In genomic region chr3:194482196-194482593, GRCh38 we compare ENCODE assay signal across 17 cellular contexts. TPM values are rescaled to one million over a fixed set of nuclear protein-coding genes. Genes with fewer than 3 reads are reported as not detected.
DNase-seq lines count a peak whose midpoint lies in the region; ATAC-seq, FAIRE-seq and TF ChIP-seq lines count a peak whose summit lies in the region.
"Had no signal": no experiment of that assay in that cellular context is flagged by ENCODE, and none has a peak within 500 bp of the region (broad histone marks: within the 10 kb centered on the region; RNA-seq: fewer than 3 reads in every experiment).

No MANE protein-coding gene starts in this region.

- H3K79me2 ChIP-seq in fibroblast of lung (ENCODE audit: control insufficient read depth, insufficient read depth, low read length) = peaks cover 89% of the 10 kb centered on the region

- CTCF ChIA-PET in A549 (lab: Yijun Ruan, JAX) = interaction anchor here (1.8 kb wide), 1 partner anchor 10 kb away, joined by 8 read pairs; no protein-coding TSS in a partner anchor
- CTCF ChIA-PET in RWPE1 (lab: Yijun Ruan, JAX) = no interaction called here

- TF ChIP-seq CTCF in A549 (IDR thresholded peaks at IDR 0.05) (no peak), RWPE1 (conservative IDR thresholded peaks at IDR 0.05; ENCODE audit: low read depth) (no peak), fibroblast of lung (conservative IDR thresholded peaks at IDR 0.05 in 1 of 2, IDR thresholded peaks at IDR 0.05 in 1 of 2; ENCODE audit: low read depth in 1 of 2, low read length in 2 of 2) (no peak), Peyer's patch (IDR thresholded peaks at IDR 0.05) (no peak)

- no peak for TF ChIP-seq RAD21 in A549 (conservative IDR thresholded peaks at IDR 0.05 in 1 of 2, IDR thresholded peaks at IDR 0.05 in 1 of 2)

- H3K9ac ChIP-seq in fibroblast of lung (ENCODE audit: insufficient read depth, low read length) = no peak overlapping the region

- H3K4me3 ChIP-seq in A549 (no peak overlapping the region), fibroblast of lung (replicated peaks in 1 of 4; ENCODE audit: control extremely low read depth in 1 of 4, insufficient read depth in 1 of 4, low read depth in 3 of 4, low read length in 4 of 4) (no peak overlapping the region), Peyer's patch (no peak overlapping the region)
- H3K4me3 ChIP-seq: ascending aorta had no signal

- H3K27me3 ChIP-seq in fibroblast of lung (ENCODE audit: control insufficient read depth, insufficient read depth, low read length) (no peaks in the 10 kb centered on the region), Peyer's patch (no peaks in the 10 kb centered on the region)
- H3K27me3 ChIP-seq: ascending aorta had no signal

- H4K20me1 ChIP-seq in fibroblast of lung (ENCODE audit: control insufficient read depth, extremely low read depth, insufficient read depth, low read length) = peaks cover 2% of the 10 kb centered on the region

- no peak for FAIRE-seq in A549 (lab: Jason Lieb, UNC)
- FAIRE-seq: G401.6, H1 had no signal

- H3K9me3 ChIP-seq in A549 (no peaks in the 10 kb centered on the region), fibroblast of lung (ENCODE audit: control insufficient read depth, insufficient read depth, low read depth, low read length) (no peaks in the 10 kb centered on the region), Peyer's patch (no peaks in the 10 kb centered on the region)
- H3K9me3 ChIP-seq: ascending aorta had no signal

- H3K4me2 ChIP-seq in A549 (peak overlapping the region; percentile 90), fibroblast of lung (ENCODE audit: extremely low read depth, insufficient read depth, low read length) (peak overlapping the region; percentile 41)

- H3K36me3 ChIP-seq in fibroblast of lung (ENCODE audit: control insufficient read depth, insufficient read depth, low read length) (peaks cover 2% of the 10 kb centered on the region), Peyer's patch (no peaks in the 10 kb centered on the region)
- H3K36me3 ChIP-seq: ascending aorta had no signal

- TF ChIP-seq POLR2A in A549 (IDR thresholded peaks at IDR 0.05; ENCODE audit: low read length) (no peak), Peyer's patch (IDR thresholded peaks at IDR 0.05) (no peak)

- peak overlapping the region; percentile 63 to 84 for H3K27ac ChIP-seq in A549
- peak overlapping the region; percentile 65 for H3K27ac ChIP-seq in RWPE1
- H3K27ac ChIP-seq in fibroblast of lung (ENCODE audit: insufficient read depth, low read length) = peak overlapping the region; percentile 59
- no peak overlapping the region for H3K27ac ChIP-seq in Peyer's patch

- H3K4me1 ChIP-seq in A549 (peaks cover 72% of the 10 kb centered on the region), fibroblast of lung (ENCODE audit: control insufficient read depth, extremely low read depth, insufficient read depth, low read length) (peaks cover 19% of the 10 kb centered on the region), Peyer's patch (peaks cover 0 to 22% (median 1%) of the 10 kb centered on the region in 4 donors)

- ATAC-seq in A549 = no peak
- no peak for ATAC-seq in HG03280 (IDR thresholded peaks at IDR 0.05; ENCODE audit: unreplicated experiment)

- 0% methylated on average over 1 of the region's 1 CpG for WGBS in A549 (ENCODE audit: missing lambda C conversion rate)

- no peak overlapping the region for H2AFZ ChIP-seq in fibroblast of lung (ENCODE audit: low read length)

- TF ChIP-seq EP300 in A549 (IDR thresholded peaks at IDR 0.05) = no peak

- no peak for DNase-seq in A549 (ENCODE audit: low read depth in 1 of 2, low spot score in 1 of 2)
- peak; percentile 36 for DNase-seq in EH (ENCODE audit: low read depth)
- DNase-seq in RWPE1 (ENCODE audit: low spot score) = no peak
- DNase-seq in fibroblast of lung (ENCODE audit: low read depth in 2 of 2) = no peak
- DNase-seq in NCI-H69 (lab: John Stamatoyannopoulos, UW) = no peak
- no peak for DNase-seq in NCI-H524 treated with DMSO at 0.1 percent for 48 hours (lab: John Stamatoyannopoulos, UW)
- DNase-seq in Peyer's patch = no peak
- DNase-seq: activated CD8-positive, alpha-beta memory T cell treated with anti-CD3 and anti-CD28 coated beads, Interleukin-2, amount 50 U/mL, for 48 hours; effector CD4-positive, alpha-beta T cell; NCI-H1105 treated with DMSO at 0.1 percent for 48 hours; RPMI8226; stimulated activated CD4-positive, alpha-beta T cell treated with anti-CD3 and anti-CD28 coated beads, Interleukin-4, amount 100 ng/mL, for 1 hour; stimulated activated naive CD4-positive, alpha-beta T cell had no signal

- POLR2A ChIA-PET in A549 (lab: Yijun Ruan, JAX) (no interaction called here), RWPE1 (lab: Yijun Ruan, JAX; ENCODE audit: low non-redundant PET) (no interaction called here)

TF ChIP-seq in A549, 52 proteins besides CTCF, POLR2A, EP300 and RAD21:
- TF ChIP-seq FOSL2 (IDR thresholded peaks at IDR 0.05) = no peak
- TF ChIP-seq FOSL2 (CRISPR knock-in tag; IDR thresholded peaks at IDR 0.05) = peak; percentile 48; the same call in 1 of the 2 replicates
- no peak for TF ChIP-seq TP53 (CRISPR knock-in tag; IDR thresholded peaks at IDR 0.05)
TF ChIP-seq in A549: peak in this region for 1.

RNA-seq across cellular contexts. Expression of gene ATP13A3, which starts 4.6 kb away (rescaled TPM):
- polyA plus RNA-seq in A549 (2011; rRNA removed) (84.5 and 102 TPM in 2 replicates), A549 (2017; fragmentation: RNase III; extraction: RNeasy Plus Mini Kit Qiagen cat#74134 plus additional on column Dnase treatment) (57.2 to 64.2 TPM (median 63.6 TPM) in 3 replicates), fibroblast of lung (169 and 285 TPM in 2 replicates)
- polyA plus RNA-seq in A549 (2012; cell fraction: cytosol; rRNA removed) = 13.5 and 14.2 TPM in 2 replicates
- polyA plus RNA-seq in A549 (2012; cell fraction: nucleus; rRNA removed) = 6.9 and 15.0 TPM in 2 replicates
- polyA minus RNA-seq in A549 (2011; rRNA and poly(A)+ RNA removed) = 53.0 and 57.1 TPM in 2 replicates
- total RNA-seq in fibroblast of lung (193 and 222 TPM in 2 replicates), Peyer's patch (10 to 100 TPM; 54.3 to 67.2 (median 58.2) TPM)
- 72.4 and 106 TPM in 2 replicates for polyA plus RNA-seq in fibroblast of lung (2012)
- polyA minus RNA-seq in fibroblast of lung (ENCODE audit: low replicate concordance) = 52.7 and 101 TPM in 2 replicates

Comparison
In these comparisons a context has a peak if more than half of its experiments do, and no peak if none do; other contexts are left out.
1. H3K27ac ChIP-seq: peak in A549 (2 of 2), RWPE1 (single experiment) and fibroblast of lung (single experiment); none in Peyer's patch (0 of 4).